In genomic region chr10:95445837-95446347, GRCh38 we compare ENCODE assay signal across 1 cellular context.
TF ChIP-seq lines count a peak whose summit lies in the region.

No MANE protein-coding gene starts in this region.

TF ChIP-seq in HEK293, 187 proteins besides CTCF, POLR2A, EP300 and RAD21 (continued from another document):
- TF ChIP-seq ZBTB49 (tag by site-specific recombination; IDR thresholded peaks at IDR 0.05; ENCODE audit: low read depth) (no peak), KLF9 (tag by site-specific recombination; IDR thresholded peaks at IDR 0.05; ENCODE audit: low read depth) (no peak), PRDM2 (tag by site-specific recombination; IDR thresholded peaks at IDR 0.05; ENCODE audit: borderline replicate concordance) (no peak), GLIS2 (tag by site-specific recombination; IDR thresholded peaks at IDR 0.05) (no peak), ZNF654 (tag by site-specific recombination; IDR thresholded peaks at IDR 0.05; ENCODE audit: low read depth) (peak; percentile 69), ZNF473 (tag by site-specific recombination; IDR thresholded peaks at IDR 0.05) (no peak), REPIN1 (tag by site-specific recombination; IDR thresholded peaks at IDR 0.05; ENCODE audit: low read depth) (no peak), KLF16 (tag by site-specific recombination; IDR thresholded peaks at IDR 0.05) (no peak), ZBTB10 (tag by site-specific recombination; IDR thresholded peaks at IDR 0.05) (no peak), ZNF133 (tag by site-specific recombination; IDR thresholded peaks at IDR 0.05) (no peak), ZNF350 (tag by site-specific recombination; IDR thresholded peaks at IDR 0.05) (no peak), ZNF184 (tag by site-specific recombination; IDR thresholded peaks at IDR 0.05) (peak; percentile 66; the same call in 1 of the 2 replicates), PRDM1 (tag by site-specific recombination; IDR thresholded peaks at IDR 0.05) (no peak), ZNF544 (tag by site-specific recombination; IDR thresholded peaks at IDR 0.05) (no peak), MZF1 (tag by site-specific recombination; IDR thresholded peaks at IDR 0.05; ENCODE audit: borderline replicate concordance) (peak; percentile 39; the same call in 1 of the 2 replicates), ZFP41 (tag by site-specific recombination; IDR thresholded peaks at IDR 0.05; ENCODE audit: borderline replicate concordance) (no peak), ZNF292 (tag by site-specific recombination; IDR thresholded peaks at IDR 0.05; ENCODE audit: borderline replicate concordance, low read depth) (no peak), ZNF670 (tag by site-specific recombination; IDR thresholded peaks at IDR 0.05; ENCODE audit: low read depth) (no peak), ZNF510 (tag by site-specific recombination; IDR thresholded peaks at IDR 0.05; ENCODE audit: insufficient replicate concordance) (peak; percentile 98), ZNF48 (tag by site-specific recombination; IDR thresholded peaks at IDR 0.05) (no peak), ZNF571 (tag by site-specific recombination; IDR thresholded peaks at IDR 0.05) (no peak), BCL11B (tag by site-specific recombination; IDR thresholded peaks at IDR 0.05; ENCODE audit: low read depth) (no peak), ZNF76 (tag by site-specific recombination; IDR thresholded peaks at IDR 0.05; ENCODE audit: borderline replicate concordance, low read depth) (no peak)
